In the genomic region with DNA sequence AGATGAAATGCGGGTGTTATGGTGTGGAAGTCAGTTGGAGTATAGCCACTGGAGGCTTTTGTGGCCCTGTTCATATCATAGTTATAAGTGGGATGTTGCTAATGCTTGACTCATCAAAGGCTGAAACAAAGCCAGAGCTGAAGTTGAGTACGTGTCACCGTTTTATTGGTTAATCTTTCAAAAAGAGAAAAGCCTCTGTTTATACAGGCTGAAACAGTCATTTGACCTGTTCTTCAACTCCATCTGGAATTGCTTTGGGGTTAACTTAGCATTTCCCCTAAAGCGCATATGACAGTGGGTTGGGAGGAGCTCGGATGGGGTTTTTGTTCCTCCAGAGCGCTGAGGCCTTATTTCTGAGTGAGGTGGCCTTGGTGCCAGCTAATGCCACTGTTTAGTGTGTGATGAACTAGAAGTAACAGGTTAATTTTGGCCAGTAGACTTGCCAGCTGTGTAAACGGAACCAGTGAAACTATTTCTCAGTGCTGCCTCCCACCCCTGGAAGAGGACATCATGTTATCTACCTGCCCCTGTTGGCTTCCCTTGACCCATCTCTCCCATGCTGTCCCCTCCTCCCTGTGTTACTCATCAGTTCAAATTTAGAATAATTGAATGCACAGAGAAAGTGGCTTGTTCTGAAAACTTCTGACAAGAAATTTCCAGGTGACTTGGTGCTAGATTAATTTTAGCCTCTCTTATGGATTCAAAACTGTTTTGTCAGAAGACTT, we compare ENCODE assay signal across 13 cellular contexts. TPM values are rescaled to one million over a fixed set of nuclear protein-coding genes. Genes with fewer than 3 reads are reported as not detected.
DNase-seq lines count a peak whose midpoint lies in the region; ATAC-seq, FAIRE-seq and TF ChIP-seq lines count a peak whose summit lies in the region.
"Had no signal": no experiment of that assay in that cellular context is flagged by ENCODE, and none has a peak within 500 bp of the region (broad histone marks: within the 10 kb centered on the region; RNA-seq: fewer than 3 reads in every experiment).

No MANE protein-coding gene starts in this region.

- no peaks in the 10 kb centered on the region for H3K9me3 ChIP-seq in endothelial cell of umbilical vein (replicated peaks; ENCODE audit: control insufficient read depth, insufficient read depth, low read length)
- H3K9me3 ChIP-seq in psoas muscle, result no peaks in the 10 kb centered on the region
- H3K9me3 ChIP-seq in tibial nerve, result no peaks in the 10 kb centered on the region
- H3K9me3 ChIP-seq: A549 had no signal

- H3K4me3 ChIP-seq in endothelial cell of umbilical vein (replicated peaks in 1 of 3; ENCODE audit: insufficient read depth in 1 of 3, low read depth in 1 of 3, low read length in 3 of 3), result no peak overlapping the region
- no peak overlapping the region for H3K4me3 ChIP-seq in psoas muscle
- H3K4me3 ChIP-seq in tibial nerve, result no peak overlapping the region
- H3K4me3 ChIP-seq: A549, neural progenitor cell had no signal

- POLR2A ChIA-PET in endothelial cell of umbilical vein (lab: Charles Lee), result interaction anchor here (1.1 kb wide), 1 partner anchor 172 kb away, joined by 6 read pairs; a partner anchor contains a TSS

- H3K9me1 ChIP-seq in endothelial cell of umbilical vein (replicated peaks; ENCODE audit: control insufficient read depth, extremely low read depth, insufficient read depth, low read length), result no peaks in the 10 kb centered on the region

- no peaks in the 10 kb centered on the region for H4K20me1 ChIP-seq in endothelial cell of umbilical vein (replicated peaks; ENCODE audit: control insufficient read depth, extremely low read depth, insufficient read depth, low read length)

- H3K4me1 ChIP-seq in endothelial cell of umbilical vein (ENCODE audit: control insufficient read depth, extremely low read depth, insufficient read depth, low read length) (peaks cover 40% of the 10 kb centered on the region), psoas muscle (peaks cover 19% of the 10 kb centered on the region), tibial nerve (no peaks in the 10 kb centered on the region)
- H3K4me1 ChIP-seq: neural progenitor cell had no signal

- H3K27ac ChIP-seq in endothelial cell of umbilical vein (ENCODE audit: insufficient read depth, low read depth, low read length), result peak overlapping the region; percentile 95
- H3K27ac ChIP-seq in psoas muscle, result peak overlapping the region; percentile 53
- H3K27ac ChIP-seq in tibial nerve, result no peak overlapping the region
- H3K27ac ChIP-seq: A549, neural progenitor cell had no signal

- peak overlapping the region; percentile 52 for H3K4me2 ChIP-seq in endothelial cell of umbilical vein (ENCODE audit: insufficient read depth, low read length)
- H3K4me2 ChIP-seq: A549, neural progenitor cell had no signal

- peaks cover 4 to 9% of the 10 kb centered on the region in 2 experiments for H3K36me3 ChIP-seq in endothelial cell of umbilical vein (ENCODE audit: control insufficient read depth in 2 of 2, extremely low read depth in 1 of 2, insufficient read depth in 2 of 2, low read length in 2 of 2)
- peaks cover 3 to 59% of the 10 kb centered on the region in 2 donors for H3K36me3 ChIP-seq in psoas muscle (ENCODE audit: insufficient read depth in 1 of 2, low read depth in 1 of 2)
- peaks cover 2 to 96% (median 17%) of the 10 kb centered on the region in 3 donors for H3K36me3 ChIP-seq in tibial nerve

- H3K9ac ChIP-seq in endothelial cell of umbilical vein (replicated peaks; ENCODE audit: extremely low read depth, insufficient read depth, low read length), result peak overlapping the region; percentile 67
- H3K9ac ChIP-seq: neural progenitor cell had no signal

- H3K27me3 ChIP-seq in endothelial cell of umbilical vein (ENCODE audit: control insufficient read depth in 2 of 2, insufficient read depth in 2 of 2, low read length in 2 of 2) (no peaks in the 10 kb centered on the region), psoas muscle (ENCODE audit: insufficient read depth in 3 of 3, low read length in 2 of 3) (no peaks in the 10 kb centered on the region), tibial nerve (no peaks in the 10 kb centered on the region)
- H3K27me3 ChIP-seq: neural progenitor cell had no signal

- ATAC-seq in psoas muscle (peak; percentile 81 to 94 (median 91)), GM21360 (IDR thresholded peaks at IDR 0.05; ENCODE audit: unreplicated experiment) (no peak)
- ATAC-seq: A549 had no signal

- dilution Hi-C loops in endothelial cell of umbilical vein (cut with MboI; ENCODE audit: extremely low pct_ligation_motif_present, low sequenced_read_pairs), result no loop called here

- DNase-seq in NCI-H2107 treated with DMSO at 0.1 percent for 48 hours (lab: John Stamatoyannopoulos, UW; ENCODE audit: unreplicated experiment), result peak; percentile 5
- DNase-seq in NCI-H2107 (lab: John Stamatoyannopoulos, UW), result no peak
- DNase-seq in NCI-H2196 treated with DMSO at 0.1 percent for 48 hours (lab: John Stamatoyannopoulos, UW; ENCODE audit: unreplicated experiment), result peak; percentile 55
- DNase-seq in endothelial cell of umbilical vein (ENCODE audit: low read depth, low spot score), result peak; percentile 98
- no peak for DNase-seq in psoas muscle
- no peak for DNase-seq in tibial nerve (ENCODE audit: low spot score in 2 of 2)
- DNase-seq in NCI-H510A treated with DMSO at 0.1 percent for 48 hours (lab: John Stamatoyannopoulos, UW), result no peak
- DNase-seq: activated CD4-positive, alpha-beta T cell treated with anti-CD3 and anti-CD28 coated beads, Interleukin-2, amount 10 ng/mL, durations not matched to agents 24 days and 14 days; NCI-H446 had no signal

- CTCF ChIA-PET in endothelial cell of umbilical vein (lab: Charles Lee), result interaction anchor here (0.7 to 2.9 kb wide), 9 partner anchors 20 to 408 kb away, joined by 3 to 18 read pairs (median 5); a partner anchor contains a TSS

- no peak for TF ChIP-seq EP300 in tibial nerve (IDR thresholded peaks at IDR 0.05)

- FAIRE-seq in endothelial cell of umbilical vein (lab: Jason Lieb, UNC), result peak; percentile 97
- FAIRE-seq: A549, endometrium had no signal

- TF ChIP-seq CTCF in endothelial cell of umbilical vein (IDR thresholded peaks at IDR 0.05; ENCODE audit: extremely low read depth in 1 of 2, insufficient read depth in 1 of 2, low read depth in 1 of 2, low read length in 2 of 2) (no peak), psoas muscle (IDR thresholded peaks at IDR 0.05) (no peak), tibial nerve (IDR thresholded peaks at IDR 0.05) (no peak)

- 76 to 81% (median 76%) methylated on average over 7 of the region's 7 CpGs for WGBS in psoas muscle, 3 donors
- WGBS in tibial nerve, 2 donors, result 53 to 56% methylated on average over 7 of the region's 7 CpGs

- H3K79me2 ChIP-seq in endothelial cell of umbilical vein (ENCODE audit: control insufficient read depth, insufficient read depth, low read length), result peaks cover 2% of the 10 kb centered on the region

- intact Hi-C loops in endothelial cell of umbilical vein (cut with micrococcal nuclease) (loop anchor here (1.0 to 2.0 kb wide), 4 partner anchors 33 to 129 kb away; no protein-coding TSS in a partner anchor), psoas muscle (cut with DNase I) (no loop called here)

- H2AFZ ChIP-seq in endothelial cell of umbilical vein (ENCODE audit: low read depth, low read length), result no peak overlapping the region
- H2AFZ ChIP-seq: neural progenitor cell had no signal

- TSS peak; percentile 84 for BruUV-seq in endothelial cell of umbilical vein (replicated peaks; lab: Mats Ljungman, UMichigan)

- TF ChIP-seq POLR2A in endothelial cell of umbilical vein (IDR thresholded peaks at IDR 0.05; ENCODE audit: low read depth, low read length) (peak; percentile 52), tibial nerve (IDR thresholded peaks at IDR 0.05) (no peak)

TF ChIP-seq in endothelial cell of umbilical vein, 7 proteins besides CTCF, POLR2A, EP300 and RAD21:
- TF ChIP-seq MYC (IDR thresholded peaks at IDR 0.05; ENCODE audit: low read depth, low read length), result no peak
- TF ChIP-seq GATA2 (IDR thresholded peaks at IDR 0.05; ENCODE audit: insufficient read depth, insufficient read length, low read depth, low read length), result peak; percentile 73
- TF ChIP-seq EZH2 (IDR thresholded peaks at IDR 0.05; ENCODE audit: borderline replicate concordance, low read depth, low read length, severe bottlenecking), result no peak
- TF ChIP-seq FOS (IDR thresholded peaks at IDR 0.05; ENCODE audit: borderline replicate concordance, insufficient read depth, low read length), result peak; percentile 97
- TF ChIP-seq POLR2AphosphoS5 (IDR thresholded peaks at IDR 0.05; ENCODE audit: insufficient read depth, low read depth, low read length), result peak; percentile 87
- peak; percentile 94 for TF ChIP-seq JUN (IDR thresholded peaks at IDR 0.05; ENCODE audit: borderline replicate concordance, insufficient read depth, insufficient read length, low read depth)
- TF ChIP-seq, protein P1, sequence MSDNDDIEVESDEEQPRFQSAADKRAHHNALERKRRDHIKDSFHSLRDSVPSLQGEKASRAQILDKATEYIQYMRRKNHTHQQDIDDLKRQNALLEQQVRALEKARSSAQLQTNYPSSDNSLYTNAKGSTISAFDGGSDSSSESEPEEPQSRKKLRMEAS (IDR thresholded peaks at IDR 0.05; ENCODE audit: insufficient read depth, insufficient read length), result no peak

RNA-seq across cellular contexts. Expression of a gene that starts 34.2 kb away (rescaled TPM):
- total RNA-seq in endothelial cell of umbilical vein (51.2 and 55.1 TPM in 2 replicates), psoas muscle (10 to 100 TPM; 11.0 to 16.6 (median 14.9) TPM), tibial nerve (10 to 100 TPM; 20.4 to 50.2 (median 30.4) TPM)
- polyA plus RNA-seq in endothelial cell of umbilical vein (5.7 and 11.3 TPM in 2 replicates), psoas muscle (10 to 100 TPM in 1 of 3 donors, 1 to 10 TPM in 2; 4.3 to 15.5 (median 8.6) TPM)
- 10.5 and 11.8 TPM in 2 replicates for polyA plus RNA-seq in endothelial cell of umbilical vein (2011; cell fraction: cytosol; rRNA removed)
- polyA plus RNA-seq in endothelial cell of umbilical vein (2011; cell fraction: nucleus; rRNA removed), result 20.9 and 28.0 TPM in 2 replicates
- 27.6 and 39.9 TPM in 2 replicates for polyA plus RNA-seq in endothelial cell of umbilical vein (2012)
- polyA minus RNA-seq in endothelial cell of umbilical vein, result 31.6 and 36.1 TPM in 2 replicates
- 38.3 TPM for polyA minus RNA-seq in endothelial cell of umbilical vein (2011; cell fraction: cytosol; rRNA and poly(A)+ RNA removed)
- 42.1 and 53.3 TPM in 2 replicates for polyA minus RNA-seq in endothelial cell of umbilical vein (2011; cell fraction: nucleus; rRNA and poly(A)+ RNA removed)

Comparison
In these comparisons a context has a peak if more than half of its experiments do, and no peak if none do; other contexts are left out.
1. DNase-seq: peak in NCI-H2107 treated with DMSO at 0.1 percent for 48 hours (single experiment), NCI-H2196 treated with DMSO at 0.1 percent for 48 hours (single experiment) and endothelial cell of umbilical vein (single experiment); none in NCI-H2107 (single experiment), psoas muscle (0 of 2), tibial nerve (0 of 2) and NCI-H510A treated with DMSO at 0.1 percent for 48 hours (single experiment).
2. H3K27ac ChIP-seq: peak in endothelial cell of umbilical vein (single experiment) and psoas muscle (single experiment); none in tibial nerve (0 of 4).